ENCODE assay signal across 21 cellular contexts in genomic region chr10:131833446-131834080, GRCh38.
A peak's percentile ranks its signal among the peaks of the same experiment; 100 is the strongest.
DNase-seq lines count a peak whose midpoint lies in the region; ATAC-seq and TF ChIP-seq lines count a peak whose summit lies in the region.
"Had no signal": no experiment of that assay in that cellular context is flagged by ENCODE, and none has a peak within 500 bp of the region (broad histone marks: within the 10 kb centered on the region; RNA-seq: fewer than 3 reads in every experiment).

No MANE protein-coding gene starts in this region.

- H3K36me3 ChIP-seq in osteoblast (ENCODE audit: insufficient read depth, low read length) (no peaks in the 10 kb centered on the region), aorta (ENCODE audit: control insufficient read depth in 1 of 2, insufficient read depth in 2 of 2, low read length in 1 of 2) (no peaks in the 10 kb centered on the region)
- H3K36me3 ChIP-seq: BLaER1, MG63 had no signal

- 91% methylated on average over 14 of the region's 14 CpGs for WGBS in aorta, 2 donors

- H3K9me3 ChIP-seq in osteoblast (ENCODE audit: low read depth, low read length) (no peaks in the 10 kb centered on the region), aorta (ENCODE audit: control insufficient read depth, low read length) (no peaks in the 10 kb centered on the region)
- H3K9me3 ChIP-seq: MG63 had no signal

- H3K4me3 ChIP-seq in osteoblast (ENCODE audit: insufficient read depth, low read length) (no peak overlapping the region), aorta (ENCODE audit: low read length in 2 of 2) (no peak overlapping the region)
- H3K4me3 ChIP-seq: BLaER1, GM12878, K562, MG63 had no signal

- H3K27me3 ChIP-seq in osteoblast (ENCODE audit: insufficient read depth, low read length) (no peaks in the 10 kb centered on the region), aorta (ENCODE audit: control insufficient read depth in 1 of 2, insufficient read depth in 2 of 2, low read length in 1 of 2) (no peaks in the 10 kb centered on the region)
- H3K27me3 ChIP-seq: BLaER1 had no signal

- no peaks in the 10 kb centered on the region for H3K9me3 Mint-ChIP-seq in activated naive CD8-positive, alpha-beta T cell treated with anti-CD3 and anti-CD28 coated beads, Interleukin-2, amount 10 ng/mL, durations not matched to agents 7 days and 5 days
- peaks cover 4% of the 10 kb centered on the region for H3K9me3 Mint-ChIP-seq in activated naive CD8-positive, alpha-beta T cell treated with anti-CD3 and anti-CD28 coated beads, Interleukin-2, amount 50 U/mL, for 24 hours
- H3K9me3 Mint-ChIP-seq in chondrocyte (ENCODE audit: low read depth): peaks cover 6% of the 10 kb centered on the region

- no peak overlapping the region for H2AFZ ChIP-seq in osteoblast (ENCODE audit: low read length)

- H3K27me3 Mint-ChIP-seq in activated naive CD8-positive, alpha-beta T cell treated with anti-CD3 and anti-CD28 coated beads, Interleukin-2, amount 10 ng/mL, durations not matched to agents 7 days and 5 days: peaks cover 21% of the 10 kb centered on the region
- H3K27me3 Mint-ChIP-seq in activated naive CD8-positive, alpha-beta T cell treated with anti-CD3 and anti-CD28 coated beads, Interleukin-2, amount 50 U/mL, for 24 hours: peaks cover 9% of the 10 kb centered on the region
- peaks cover 13% of the 10 kb centered on the region for H3K27me3 Mint-ChIP-seq in chondrocyte (ENCODE audit: low read depth)

- TF ChIP-seq CTCF in chondrocyte (IDR thresholded peaks at IDR 0.05) (no peak), osteoblast (IDR thresholded peaks at IDR 0.05; ENCODE audit: extremely low read depth, low read depth, low read length) (no peak)

- H3K36me3 Mint-ChIP-seq in activated naive CD8-positive, alpha-beta T cell treated with anti-CD3 and anti-CD28 coated beads, Interleukin-2, amount 10 ng/mL, durations not matched to agents 7 days and 5 days: no peaks in the 10 kb centered on the region
- H3K36me3 Mint-ChIP-seq in activated naive CD8-positive, alpha-beta T cell treated with anti-CD3 and anti-CD28 coated beads, Interleukin-2, amount 50 U/mL, for 24 hours (ENCODE audit: low read depth): no peaks in the 10 kb centered on the region
- no peaks in the 10 kb centered on the region for H3K36me3 Mint-ChIP-seq in chondrocyte (ENCODE audit: low read depth)
- H3K36me3 Mint-ChIP-seq: CD4-positive, alpha-beta memory T cell had no signal

- no peak for ATAC-seq in activated naive CD8-positive, alpha-beta T cell treated with anti-CD3 and anti-CD28 coated beads, Interleukin-2, amount 10 ng/mL, durations not matched to agents 7 days and 5 days (ENCODE audit: low read depth)
- no peak for ATAC-seq in activated naive CD8-positive, alpha-beta T cell treated with anti-CD3 and anti-CD28 coated beads, Interleukin-2, amount 50 U/mL, for 24 hours
- ATAC-seq in aorta (ENCODE audit: low FRiP score): no peak
- ATAC-seq: GM12878, K562, Panc1 had no signal

- H3K4me3 Mint-ChIP-seq in activated naive CD8-positive, alpha-beta T cell treated with anti-CD3 and anti-CD28 coated beads, Interleukin-2, amount 10 ng/mL, durations not matched to agents 7 days and 5 days: no peak overlapping the region
- no peak overlapping the region for H3K4me3 Mint-ChIP-seq in activated naive CD8-positive, alpha-beta T cell treated with anti-CD3 and anti-CD28 coated beads, Interleukin-2, amount 50 U/mL, for 24 hours
- H3K4me3 Mint-ChIP-seq in chondrocyte (ENCODE audit: unreplicated experiment): no peak overlapping the region
- H3K4me3 Mint-ChIP-seq: CD4-positive, alpha-beta memory T cell had no signal

- no peaks in the 10 kb centered on the region for H3K4me1 ChIP-seq in osteoblast (ENCODE audit: insufficient read depth, low read length)
- H3K4me1 ChIP-seq in aorta (ENCODE audit: control insufficient read depth in 1 of 2, insufficient read depth in 2 of 2, low read length in 2 of 2): no peaks in the 10 kb centered on the region
- H3K4me1 ChIP-seq: BLaER1 had no signal

- H3K4me2 ChIP-seq in osteoblast (ENCODE audit: insufficient read depth, low read length): no peak overlapping the region
- H3K4me2 ChIP-seq: BLaER1 had no signal

- no peaks in the 10 kb centered on the region for H3K4me1 Mint-ChIP-seq in activated naive CD8-positive, alpha-beta T cell treated with anti-CD3 and anti-CD28 coated beads, Interleukin-2, amount 10 ng/mL, durations not matched to agents 7 days and 5 days
- no peaks in the 10 kb centered on the region for H3K4me1 Mint-ChIP-seq in activated naive CD8-positive, alpha-beta T cell treated with anti-CD3 and anti-CD28 coated beads, Interleukin-2, amount 50 U/mL, for 24 hours
- no peaks in the 10 kb centered on the region for H3K4me1 Mint-ChIP-seq in chondrocyte (ENCODE audit: low read depth)
- H3K4me1 Mint-ChIP-seq: CD4-positive, alpha-beta memory T cell had no signal

- H3K27ac ChIP-seq in osteoblast (ENCODE audit: low read depth, low read length) (no peak overlapping the region), aorta (ENCODE audit: low read depth in 1 of 2, low read length in 2 of 2) (no peak overlapping the region)
- H3K27ac ChIP-seq: 22Rv1, BLaER1 had no signal

- no peak overlapping the region for H3K27ac Mint-ChIP-seq in activated naive CD8-positive, alpha-beta T cell treated with anti-CD3 and anti-CD28 coated beads, Interleukin-2, amount 10 ng/mL, durations not matched to agents 7 days and 5 days
- no peak overlapping the region for H3K27ac Mint-ChIP-seq in activated naive CD8-positive, alpha-beta T cell treated with anti-CD3 and anti-CD28 coated beads, Interleukin-2, amount 50 U/mL, for 24 hours
- H3K27ac Mint-ChIP-seq in chondrocyte (ENCODE audit: unreplicated experiment): no peak overlapping the region
- H3K27ac Mint-ChIP-seq: CD4-positive, alpha-beta memory T cell had no signal

- POLR2A ChIA-PET in activated naive CD8-positive, alpha-beta T cell treated with anti-CD3 and anti-CD28 coated beads, Interleukin-2, amount 10 ng/mL, durations not matched to agents 7 days and 5 days (lab: Charles Lee): no interaction called here

- no peaks in the 10 kb centered on the region for H4K20me1 ChIP-seq in osteoblast (ENCODE audit: insufficient read depth, low read length)
- H4K20me1 ChIP-seq: BLaER1 had no signal

- H3K79me2 ChIP-seq in osteoblast (ENCODE audit: insufficient read depth, low read length): no peaks in the 10 kb centered on the region

- intact Hi-C loops in aorta (cut with DNase I): no loop called here

- DNase-seq in activated naive CD8-positive, alpha-beta T cell treated with anti-CD3 and anti-CD28 coated beads, Interleukin-2, amount 10 ng/mL, durations not matched to agents 7 days and 5 days: peak; percentile 9
- DNase-seq in activated naive CD8-positive, alpha-beta T cell treated with anti-CD3 and anti-CD28 coated beads, Interleukin-2, amount 50 U/mL, for 24 hours: no peak
- DNase-seq in chondrocyte (ENCODE audit: low spot score) (peak; percentile 83), osteoblast (ENCODE audit: insufficient read length, low spot score, missing footprints) (peak; percentile 27), aorta (peak; percentile 17 to 64), NCI-H2171 treated with DMSO at 0.1 percent for 48 hours (lab: John Stamatoyannopoulos, UW) (no peak), activated gamma-delta T cell treated with Interleukin-2 at 50 U/mL for 16 hours (no peak), NCI-H510A (lab: John Stamatoyannopoulos, UW) (no peak)
- DNase-seq: ACHN; CD4-positive, alpha-beta memory T cell; DND-41; MG63; NCI-H1417; NCI-H1694 treated with DMSO at 0.1 percent for 48 hours; NCI-H2081 treated with DMSO at 0.1 percent for 48 hours; NK-92 treated with Interleukin-12 subunit alpha and Interleukin-12 subunit beta, amount 100 ng/mL, for 24 hours had no signal

Comparison
In these comparisons a context has a peak if more than half of its experiments do, and no peak if none do; other contexts are left out.
1. DNase-seq: peak in activated naive CD8-positive, alpha-beta T cell treated with anti-CD3 and anti-CD28 coated beads, Interleukin-2, amount 10 ng/mL, durations not matched to agents 7 days and 5 days (single experiment), chondrocyte (single experiment), osteoblast (single experiment) and aorta (2 of 2); none in activated naive CD8-positive, alpha-beta T cell treated with anti-CD3 and anti-CD28 coated beads, Interleukin-2, amount 50 U/mL, for 24 hours (single experiment), NCI-H2171 treated with DMSO at 0.1 percent for 48 hours (single experiment), activated gamma-delta T cell treated with Interleukin-2 at 50 U/mL for 16 hours (single experiment) and NCI-H510A (single experiment).